Comparison of ENCODE assay signal across 8 cellular contexts in genomic region chr9:83817011-83817355, GRCh38. TPM values are rescaled to one million over a fixed set of nuclear protein-coding genes. Genes with fewer than 3 reads are reported as not detected.
DNase-seq lines count a peak whose midpoint lies in the region; ATAC-seq, FAIRE-seq and TF ChIP-seq lines count a peak whose summit lies in the region.
"Not testable (repeated sequence)": the region's sequence is repeated elsewhere in the genome, so short reads cannot be mapped to it uniquely, and the experiment has no call there.

No MANE protein-coding gene starts in this region.

- not testable (repeated sequence) for BruUV-seq in Calu3 (replicated peaks; lab: Mats Ljungman, UMichigan)

- CTCF ChIA-PET in Calu3 (lab: Charles Lee): not testable (repeated sequence)

- H3K9me3 ChIP-seq in OCI-LY3 (ENCODE audit: insufficient read depth, low read length); duodenal mucosa (ENCODE audit: control insufficient read depth in 1 of 2, low read length in 2 of 2); kidney (ENCODE audit: control insufficient read depth in 1 of 2, low read length in 2 of 2); prostate gland: not testable (repeated sequence)

- peak; percentile 13 for ATAC-seq in HG02943 (IDR thresholded peaks at IDR 0.05; ENCODE audit: low read depth, unreplicated experiment)
- not testable (repeated sequence) for ATAC-seq in stimulated activated naive CD8-positive, alpha-beta T cell treated with anti-CD3 and anti-CD28 coated beads, Interleukin-15, amount 100 ng/mL, for 72 hours

- peak overlapping the region; percentile 74 for H3K4me3 Mint-ChIP-seq in Calu3 (ENCODE audit: low read depth, unreplicated experiment)
- H3K4me3 Mint-ChIP-seq in stimulated activated naive CD8-positive, alpha-beta T cell treated with anti-CD3 and anti-CD28 coated beads, Interleukin-15, amount 100 ng/mL, for 72 hours: peak overlapping the region; percentile 77 to 97

- H4K20me1 ChIP-seq in OCI-LY3 (ENCODE audit: insufficient read depth, low read length): not testable (repeated sequence)

- not testable (repeated sequence) for DNase-seq in Calu3; kidney; stimulated activated naive CD8-positive, alpha-beta T cell treated with anti-CD3 and anti-CD28 coated beads, Interleukin-15, amount 100 ng/mL, for 72 hours
- DNase-seq in activated T-cell treated with anti-CD3 and anti-CD28 coated beads for 4 hours: peak; percentile 8
- DNase-seq in prostate gland (ENCODE audit: low spot score): peak; percentile 10

- peak overlapping the region; percentile 87 for H3K4me3 ChIP-seq in OCI-LY3 (ENCODE audit: low read length)
- peak overlapping the region; percentile 35 to 59 for H3K4me3 ChIP-seq in duodenal mucosa (ENCODE audit: low read depth in 1 of 2, low read length in 2 of 2)
- peak overlapping the region; percentile 59 to 61 for H3K4me3 ChIP-seq in kidney (ENCODE audit: low read length in 2 of 2)
- peak overlapping the region; percentile 80 to 81 for H3K4me3 ChIP-seq in prostate gland

- H2AFZ ChIP-seq in OCI-LY3 (ENCODE audit: low read depth, low read length): peak overlapping the region; percentile 58; the same call in 1 of the 2 replicates

- not testable (repeated sequence) for H3K79me2 ChIP-seq in OCI-LY3 (ENCODE audit: low read length)

- H3K27me3 Mint-ChIP-seq in Calu3 (ENCODE audit: unreplicated experiment); stimulated activated naive CD8-positive, alpha-beta T cell treated with anti-CD3 and anti-CD28 coated beads, Interleukin-15, amount 100 ng/mL, for 72 hours: not testable (repeated sequence)

- intact Hi-C loops in Calu3 (cut with micrococcal nuclease; ENCODE audit: unreplicated experiment); kidney (cut with DNase I): not testable (repeated sequence)
- intact Hi-C loops in prostate gland (cut with DNase I): loop anchor here (5.0 to 10.0 kb wide), 2 partner anchors 192 to 445 kb away; partner anchors contain the start of gene IDNK

- H3K4me2 ChIP-seq in OCI-LY3 (ENCODE audit: low read length): peak overlapping the region; percentile 88

- TF ChIP-seq POLR2A in prostate gland (IDR thresholded peaks at IDR 0.05): not testable (repeated sequence)

- not testable (repeated sequence) for H3K4me1 ChIP-seq in OCI-LY3 (ENCODE audit: low read length); duodenal mucosa (ENCODE audit: control insufficient read depth in 1 of 2, insufficient read depth in 2 of 2, low read length in 2 of 2); kidney (ENCODE audit: control insufficient read depth in 1 of 2, insufficient read depth in 1 of 2, low read depth in 1 of 2, low read length in 2 of 2); prostate gland (replicated peaks)

- H3K27me3 ChIP-seq in OCI-LY3 (ENCODE audit: low read depth, low read length); duodenal mucosa (ENCODE audit: control insufficient read depth in 1 of 2, insufficient read depth in 2 of 2, low read length in 2 of 2); prostate gland (replicated peaks; ENCODE audit: insufficient read depth): not testable (repeated sequence)

- H3K36me3 Mint-ChIP-seq in Calu3 (ENCODE audit: insufficient read depth, unreplicated experiment): not testable (repeated sequence)

- H3K9ac ChIP-seq in OCI-LY3 (ENCODE audit: low read length) (peak overlapping the region; percentile 73), duodenal mucosa (ENCODE audit: low read depth in 1 of 2, low read length in 2 of 2) (peak overlapping the region; percentile 48 to 64), kidney (ENCODE audit: low read length in 2 of 2) (peak overlapping the region in 1 of 2 donors; percentile 19)

- FAIRE-seq in kidney (lab: Jason Lieb, UNC): not testable (repeated sequence)

- H3K9me3 Mint-ChIP-seq in Calu3 (ENCODE audit: low read depth, unreplicated experiment); stimulated activated naive CD8-positive, alpha-beta T cell treated with anti-CD3 and anti-CD28 coated beads, Interleukin-15, amount 100 ng/mL, for 72 hours: not testable (repeated sequence)

- not testable (repeated sequence) for TF ChIP-seq CTCF in Calu3 (IDR thresholded peaks at IDR 0.05; ENCODE audit: unreplicated experiment); OCI-LY3 (IDR thresholded peaks at IDR 0.05; ENCODE audit: low read depth, low read length); kidney (IDR thresholded peaks at IDR 0.05; ENCODE audit: borderline replicate concordance, extremely low read depth, insufficient read depth); prostate gland (IDR thresholded peaks at IDR 0.05)

- not testable (repeated sequence) for H3K4me1 Mint-ChIP-seq in Calu3 (ENCODE audit: low read depth, unreplicated experiment)
- H3K4me1 Mint-ChIP-seq in stimulated activated naive CD8-positive, alpha-beta T cell treated with anti-CD3 and anti-CD28 coated beads, Interleukin-15, amount 100 ng/mL, for 72 hours: peaks cover 14% of the 10 kb centered on the region

- WGBS in prostate gland: under 1% methylated on average over 19 of the region's 38 CpGs

- peak overlapping the region; percentile 72 for H3K27ac Mint-ChIP-seq in Calu3 (ENCODE audit: unreplicated experiment)
- H3K27ac Mint-ChIP-seq in stimulated activated naive CD8-positive, alpha-beta T cell treated with anti-CD3 and anti-CD28 coated beads, Interleukin-15, amount 100 ng/mL, for 72 hours: not testable (repeated sequence)

- H3K27ac ChIP-seq in OCI-LY3 (ENCODE audit: low read length) (peak overlapping the region; percentile 40; the same call in 1 of the 2 replicates), duodenal mucosa (ENCODE audit: low read depth, low read length) (peak overlapping the region; percentile 62), kidney (ENCODE audit: low read depth in 2 of 2, low read length in 2 of 2) (peak overlapping the region; percentile 43 to 53), prostate gland (peak overlapping the region; percentile 90 to 93)

- not testable (repeated sequence) for H3K36me3 ChIP-seq in OCI-LY3 (replicated peaks; ENCODE audit: low read depth, low read length); duodenal mucosa (ENCODE audit: control insufficient read depth in 1 of 2, insufficient read depth in 2 of 2, low read length in 2 of 2); kidney (ENCODE audit: control insufficient read depth in 1 of 2, insufficient read depth in 2 of 2, low read length in 2 of 2); prostate gland

RNA-seq across cellular contexts. Expression of gene GKAP1, which starts 0.6 kb away (rescaled TPM):
- total RNA-seq in Calu3 (2022) (5.9 and 7.5 TPM in 2 replicates), kidney (7.1 TPM), prostate gland (10 to 100 TPM; 10.2 to 26.1 TPM)
- 8.6 TPM for polyA plus RNA-seq in kidney (ENCODE audit: insufficient read depth, low read depth, low replicate concordance)

Comparison
In these comparisons a context has a peak if more than half of its experiments do, and no peak if none do; other contexts are left out.
1. H3K27ac ChIP-seq: peak in every context shown above with its lines; median percentile 92 in prostate gland; 62 in duodenal mucosa; 48 in kidney; 40 in OCI-LY3.